Comparison of ENCODE assay signal across 9 cellular contexts in the genomic region with DNA sequence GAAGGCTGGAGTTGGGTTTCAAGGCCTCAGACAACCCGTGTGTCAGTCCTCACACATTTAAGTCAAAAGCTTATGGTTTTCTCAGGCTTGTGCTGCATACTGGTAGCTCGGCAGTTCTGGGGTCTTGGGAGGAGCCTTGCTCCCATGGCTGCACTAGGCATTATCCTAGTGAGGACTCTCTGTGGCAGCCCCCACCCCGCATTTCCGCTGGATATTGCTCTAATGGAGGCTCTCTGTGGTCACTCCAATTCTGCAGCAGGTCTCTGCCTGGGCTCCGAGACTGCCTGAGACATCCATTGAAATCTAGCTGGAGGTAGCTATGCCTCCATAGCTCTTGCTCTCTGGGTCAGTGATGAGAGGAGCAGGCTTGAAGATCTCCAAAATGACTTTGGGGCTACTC.
"Had no signal": no experiment of that assay in that cellular context is flagged by ENCODE, and none has a peak within 500 bp of the region (broad histone marks: within the 10 kb centered on the region; RNA-seq: fewer than 3 reads in every experiment).

No MANE protein-coding gene starts in this region.

- H3K27ac ChIP-seq: GM23248 had no signal

- H3K27ac Mint-ChIP-seq: H9 had no signal

- FAIRE-seq: H54, HTR-8/SVneo, K562 had no signal

- H3K4me1 Mint-ChIP-seq: H9 had no signal

- H3K9ac ChIP-seq: GM23248 had no signal

- H3K4me3 ChIP-seq: GM23248, K562 had no signal

- H3K4me3 Mint-ChIP-seq: H9 had no signal

- DNase-seq: GM23248, GOT3, H9, HCEC 1CT, IMR-90, KG1 had no signal

- ATAC-seq: K562 had no signal

- H2AFZ ChIP-seq: GM23248 had no signal
